14 cellular contexts compared by ENCODE assay signal in the genomic region with DNA sequence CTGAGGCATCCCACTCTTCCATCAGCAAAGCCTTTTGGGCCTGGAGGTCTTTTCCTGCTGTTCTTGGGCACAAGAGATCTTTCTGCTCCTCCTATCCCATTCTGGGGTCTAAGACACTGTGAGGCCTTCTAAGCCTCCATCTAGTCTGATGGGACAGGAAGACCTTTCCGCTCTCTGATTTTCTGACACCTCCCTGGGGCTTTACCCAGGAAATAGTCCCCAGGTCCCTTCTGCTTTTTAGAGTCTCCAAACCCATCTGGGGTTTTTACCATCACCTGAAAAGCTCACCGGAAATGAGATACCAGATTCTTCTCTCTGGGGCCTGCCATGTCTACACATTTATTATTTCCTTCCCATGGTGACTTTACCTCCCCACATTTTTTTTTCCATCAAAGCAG. TPM values are rescaled to one million over a fixed set of nuclear protein-coding genes. Genes with fewer than 3 reads are reported as not detected.
DNase-seq lines count a peak whose midpoint lies in the region; ATAC-seq and TF ChIP-seq lines count a peak whose summit lies in the region.
"Had no signal": no experiment of that assay in that cellular context is flagged by ENCODE, and none has a peak within 500 bp of the region (broad histone marks: within the 10 kb centered on the region; RNA-seq: fewer than 3 reads in every experiment).

No MANE protein-coding gene starts in this region.

- H3K9me3 Mint-ChIP-seq in immature natural killer cell: peaks cover 0 to 2% (median 0%) of the 10 kb centered on the region in 6 donors

- no peak for TF ChIP-seq POLR2A in Peyer's patch (IDR thresholded peaks at IDR 0.05)

- no peaks in the 10 kb centered on the region for H3K27me3 ChIP-seq in Peyer's patch

- no peaks in the 10 kb centered on the region for H3K36me3 ChIP-seq in Peyer's patch

- no peak overlapping the region for H3K27ac Mint-ChIP-seq in immature natural killer cell
- H3K27ac Mint-ChIP-seq: T-helper 1 cell treated with Interleukin-12 subunit alpha and Interleukin-12 subunit beta and Interleukin-4 antibody, amounts not matched to agents 30 μg/mL and 1 μg/mL, for 36 hours had no signal

- H3K4me3 Mint-ChIP-seq in immature natural killer cell: no peak overlapping the region
- H3K4me3 Mint-ChIP-seq: T-helper 1 cell treated with Interleukin-12 subunit alpha and Interleukin-12 subunit beta and Interleukin-4 antibody, amounts not matched to agents 30 μg/mL and 1 μg/mL, for 36 hours had no signal

- H3K4me1 ChIP-seq in Peyer's patch: peaks cover 0 to 9% (median 0%) of the 10 kb centered on the region in 4 donors

- peak overlapping the region in 1 of 4 donors; percentile 69 for H3K27ac ChIP-seq in Peyer's patch

- ATAC-seq in GM19328 (IDR thresholded peaks at IDR 0.05; ENCODE audit: unreplicated experiment) (peak; percentile 58), HG02852 (IDR thresholded peaks at IDR 0.05; ENCODE audit: unreplicated experiment) (peak; percentile 65)
- ATAC-seq: K562 had no signal

- TF ChIP-seq CTCF in GM12864 (IDR thresholded peaks at IDR 0.05; ENCODE audit: low read depth, low read length, missing control alignments) (no peak), Peyer's patch (IDR thresholded peaks at IDR 0.05) (no peak)

- no peaks in the 10 kb centered on the region for H3K4me1 Mint-ChIP-seq in immature natural killer cell

- DNase-seq in GM12864 (ENCODE audit: low read depth) (peak; percentile 78), Peyer's patch (peak in 2 of 3 donors; percentile 47 to 57), immature natural killer cell (no peak), cortex of kidney (lab: John Stamatoyannopoulos, UW) (no peak), cerebellum (ENCODE audit: low spot score) (no peak), SW 1271 (lab: John Stamatoyannopoulos, UW) (no peak)
- DNase-seq: activated T-cell treated with anti-CD3 and anti-CD28 coated beads, Interleukin-2, amount 50 U/mL, for 1 hour; glutamatergic neuron had no signal

- no peaks in the 10 kb centered on the region for H3K36me3 Mint-ChIP-seq in immature natural killer cell

- H3K9me3 ChIP-seq in Peyer's patch: no peaks in the 10 kb centered on the region

- H3K4me3 ChIP-seq in GM12864 (ENCODE audit: low read depth, low read length) (no peak overlapping the region), Peyer's patch (no peak overlapping the region)
- H3K4me3 ChIP-seq: K562 had no signal

- H3K27me3 Mint-ChIP-seq in immature natural killer cell (ENCODE audit: low read depth in 3 of 3): peaks cover 0 to 3% (median 0%) of the 10 kb centered on the region in 3 donors

RNA-seq across cellular contexts. Expression of a gene that starts 21.1 kb away (rescaled TPM):
- total RNA-seq in Peyer's patch: 10 to 100 TPM in 1 of 4 donors, 1 to 10 TPM in 1, not detected in 2; 1.3 to 12.4 TPM
- under 1 TPM in 1 of 3 donors, not detected in 2; 0.62 TPM for polyA plus RNA-seq in immature natural killer cell
- total RNA-seq in cerebellum: not detected
- total RNA-seq: dermis microvascular lymphatic vessel endothelial cell, K562, mesenteric fat pad had no signal

RNA-seq across cellular contexts. Expression of a gene that starts 32.1 kb away (rescaled TPM):
- total RNA-seq in Peyer's patch (100 to 1,000 TPM; 275 to 432 (median 358) TPM), cerebellum (93.8 TPM)
- polyA plus RNA-seq in immature natural killer cell: 100 to 1,000 TPM; 400 to 782 (median 502) TPM

Comparison
In these comparisons a context has a peak if more than half of its experiments do, and no peak if none do; other contexts are left out.
1. DNase-seq: peak in GM12864 (single experiment) and Peyer's patch (2 of 3); none in immature natural killer cell (0 of 3), cortex of kidney (single experiment), cerebellum (single experiment) and SW 1271 (0 of 2).